8 cellular contexts compared by ENCODE assay signal in genomic region chr13:99386911-99387788, GRCh38.
A peak's percentile ranks its signal among the peaks of the same experiment; 100 is the strongest.
DNase-seq lines count a peak whose midpoint lies in the region; ATAC-seq lines count a peak whose summit lies in the region.

No MANE protein-coding gene starts in this region.

- no peaks in the 10 kb centered on the region for H3K9me3 Mint-ChIP-seq in activated naive CD8-positive, alpha-beta T cell treated with anti-CD3 and anti-CD28 coated beads for 36 hours

- H3K27ac Mint-ChIP-seq in activated naive CD8-positive, alpha-beta T cell treated with anti-CD3 and anti-CD28 coated beads for 36 hours, result peak overlapping the region; percentile 77

- no peak overlapping the region for H3K4me3 Mint-ChIP-seq in activated naive CD8-positive, alpha-beta T cell treated with anti-CD3 and anti-CD28 coated beads for 36 hours

- ATAC-seq in HG03432 (IDR thresholded peaks at IDR 0.05; ENCODE audit: unreplicated experiment), result peak; percentile 69

- peaks cover 66% of the 10 kb centered on the region for H3K4me1 Mint-ChIP-seq in activated naive CD8-positive, alpha-beta T cell treated with anti-CD3 and anti-CD28 coated beads for 36 hours

- DNase-seq in DMS53 (lab: John Stamatoyannopoulos, UW) (peak; percentile 28), DMS53 treated with DMSO at 0.1 percent for 48 hours (lab: John Stamatoyannopoulos, UW; ENCODE audit: unreplicated experiment) (no peak), SW 1271 (lab: John Stamatoyannopoulos, UW) (peak; percentile 21 to 30), inferior parietal cortex (ENCODE audit: extremely low spot score) (peak; percentile 28), NCI-H524 treated with DMSO at 0.1 percent for 48 hours (lab: John Stamatoyannopoulos, UW) (no peak)
- DNase-seq in activated naive CD8-positive, alpha-beta T cell treated with anti-CD3 and anti-CD28 coated beads for 36 hours, result peak; percentile 83
- DNase-seq in stimulated activated CD4-positive, alpha-beta T cell treated with anti-CD3 and anti-CD28 coated beads, TNF-alpha, amount 100 ng/mL, for 4 hours (ENCODE audit: low read depth in 3 of 3), result peak; percentile 70 to 82 (median 77)

- peaks cover 28% of the 10 kb centered on the region for H3K36me3 Mint-ChIP-seq in activated naive CD8-positive, alpha-beta T cell treated with anti-CD3 and anti-CD28 coated beads for 36 hours

- H3K27me3 Mint-ChIP-seq in activated naive CD8-positive, alpha-beta T cell treated with anti-CD3 and anti-CD28 coated beads for 36 hours, result no peaks in the 10 kb centered on the region

Comparison
In these comparisons a context has a peak if more than half of its experiments do, and no peak if none do; other contexts are left out.
1. DNase-seq: peak in DMS53 (single experiment), SW 1271 (2 of 2), activated naive CD8-positive, alpha-beta T cell treated with anti-CD3 and anti-CD28 coated beads for 36 hours (single experiment), inferior parietal cortex (single experiment) and stimulated activated CD4-positive, alpha-beta T cell treated with anti-CD3 and anti-CD28 coated beads, TNF-alpha, amount 100 ng/mL, for 4 hours (3 of 3); none in DMS53 treated with DMSO at 0.1 percent for 48 hours (single experiment) and NCI-H524 treated with DMSO at 0.1 percent for 48 hours (single experiment).